Comparison of ENCODE assay signal across 12 cellular contexts in genomic region chr11:20155683-20156279, GRCh38. TPM values are rescaled to one million over a fixed set of nuclear protein-coding genes. Genes with fewer than 3 reads are reported as not detected.
A peak's percentile ranks its signal among the peaks of the same experiment; 100 is the strongest.
DNase-seq lines count a peak whose midpoint lies in the region; ATAC-seq and TF ChIP-seq lines count a peak whose summit lies in the region.
"Had no signal": no experiment of that assay in that cellular context is flagged by ENCODE, and none has a peak within 500 bp of the region (broad histone marks: within the 10 kb centered on the region; RNA-seq: fewer than 3 reads in every experiment).

No MANE protein-coding gene starts in this region.

- CTCF ChIA-PET in activated CD4-positive, alpha-beta T cell treated with anti-CD3 and anti-CD28 coated beads, Interleukin-2, amount 10 ng/mL, durations not matched to agents 7 days and 5 days (lab: Charles Lee): interaction anchor here (0.6 to 1.6 kb wide), 3 partner anchors 8 to 1052 kb away, joined by 3 to 6 read pairs (median 6); no protein-coding TSS in a partner anchor
- CTCF ChIA-PET in activated B cell treated with CpG ODN at 0.5 μM for 24 hours (lab: Charles Lee): no interaction called here

- H3K27me3 Mint-ChIP-seq in activated CD4-positive, alpha-beta T cell treated with anti-CD3 and anti-CD28 coated beads, Interleukin-2, amount 10 ng/mL, durations not matched to agents 7 days and 5 days: peaks cover 56% of the 10 kb centered on the region
- peaks cover 61% of the 10 kb centered on the region for H3K27me3 Mint-ChIP-seq in activated B cell treated with CpG ODN at 0.5 μM for 24 hours

- no peaks in the 10 kb centered on the region for H3K36me3 ChIP-seq in iPS-15b (ENCODE audit: control insufficient read depth, insufficient read depth, low read length)

- peak overlapping the region; percentile 58 for H3K4me3 Mint-ChIP-seq in activated CD4-positive, alpha-beta T cell treated with anti-CD3 and anti-CD28 coated beads, Interleukin-2, amount 10 ng/mL, durations not matched to agents 7 days and 5 days
- peak overlapping the region; percentile 64 for H3K4me3 Mint-ChIP-seq in activated B cell treated with CpG ODN at 0.5 μM for 24 hours
- H3K4me3 Mint-ChIP-seq in stimulated activated effector memory CD8-positive, alpha-beta T cell treated with anti-CD3 and anti-CD28 coated beads, Interleukin-12 subunit alpha, Interleukin-12 subunit beta, amount 100 ng/mL, for 72 hours: peak overlapping the region; percentile 65

- POLR2A ChIA-PET in activated CD4-positive, alpha-beta T cell treated with anti-CD3 and anti-CD28 coated beads, Interleukin-2, amount 10 ng/mL, durations not matched to agents 7 days and 5 days (lab: Charles Lee): no interaction called here
- POLR2A ChIA-PET in activated B cell treated with CpG ODN at 0.5 μM for 24 hours (lab: Charles Lee): no interaction called here

- H3K9ac ChIP-seq in iPS-15b (ENCODE audit: low read depth, low read length): no peak overlapping the region

- H3K4me1 Mint-ChIP-seq in activated CD4-positive, alpha-beta T cell treated with anti-CD3 and anti-CD28 coated beads, Interleukin-2, amount 10 ng/mL, durations not matched to agents 7 days and 5 days: peaks cover 15% of the 10 kb centered on the region
- H3K4me1 Mint-ChIP-seq in activated B cell treated with CpG ODN at 0.5 μM for 24 hours: peaks cover 18% of the 10 kb centered on the region
- H3K4me1 Mint-ChIP-seq in stimulated activated effector memory CD8-positive, alpha-beta T cell treated with anti-CD3 and anti-CD28 coated beads, Interleukin-12 subunit alpha, Interleukin-12 subunit beta, amount 100 ng/mL, for 72 hours: peaks cover 20% of the 10 kb centered on the region

- H3K9me3 Mint-ChIP-seq in activated CD4-positive, alpha-beta T cell treated with anti-CD3 and anti-CD28 coated beads, Interleukin-2, amount 10 ng/mL, durations not matched to agents 7 days and 5 days: peaks cover 4% of the 10 kb centered on the region
- peaks cover 3% of the 10 kb centered on the region for H3K9me3 Mint-ChIP-seq in activated B cell treated with CpG ODN at 0.5 μM for 24 hours
- no peaks in the 10 kb centered on the region for H3K9me3 Mint-ChIP-seq in stimulated activated effector memory CD8-positive, alpha-beta T cell treated with anti-CD3 and anti-CD28 coated beads, Interleukin-12 subunit alpha, Interleukin-12 subunit beta, amount 100 ng/mL, for 72 hours

- peak overlapping the region; percentile 57 for H3K27ac Mint-ChIP-seq in activated CD4-positive, alpha-beta T cell treated with anti-CD3 and anti-CD28 coated beads, Interleukin-2, amount 10 ng/mL, durations not matched to agents 7 days and 5 days
- H3K27ac Mint-ChIP-seq in activated B cell treated with CpG ODN at 0.5 μM for 24 hours: no peak overlapping the region
- H3K27ac Mint-ChIP-seq in stimulated activated effector memory CD8-positive, alpha-beta T cell treated with anti-CD3 and anti-CD28 coated beads, Interleukin-12 subunit alpha, Interleukin-12 subunit beta, amount 100 ng/mL, for 72 hours: no peak overlapping the region

- peaks cover 7% of the 10 kb centered on the region for H3K36me3 Mint-ChIP-seq in activated CD4-positive, alpha-beta T cell treated with anti-CD3 and anti-CD28 coated beads, Interleukin-2, amount 10 ng/mL, durations not matched to agents 7 days and 5 days (ENCODE audit: low read depth)
- H3K36me3 Mint-ChIP-seq in activated B cell treated with CpG ODN at 0.5 μM for 24 hours (ENCODE audit: low read depth): peaks cover 2% of the 10 kb centered on the region
- H3K36me3 Mint-ChIP-seq in stimulated activated effector memory CD8-positive, alpha-beta T cell treated with anti-CD3 and anti-CD28 coated beads, Interleukin-12 subunit alpha, Interleukin-12 subunit beta, amount 100 ng/mL, for 72 hours: peaks cover 8% of the 10 kb centered on the region

- TF ChIP-seq CTCF in activated B cell treated with CpG ODN at 0.5 μM for 24 hours (IDR thresholded peaks at IDR 0.05): no peak

- no peak for ATAC-seq in activated B cell treated with CpG ODN at 0.5 μM for 24 hours (ENCODE audit: low read depth)
- ATAC-seq in stimulated activated effector memory CD8-positive, alpha-beta T cell treated with anti-CD3 and anti-CD28 coated beads, Interleukin-12 subunit alpha, Interleukin-12 subunit beta, amount 100 ng/mL, for 72 hours: no peak

- DNase-seq in activated CD4-positive, alpha-beta T cell treated with anti-CD3 and anti-CD28 coated beads, Interleukin-2, amount 10 ng/mL, durations not matched to agents 7 days and 5 days: no peak
- no peak for DNase-seq in activated CD4-positive, alpha-beta T cell treated with anti-CD3 and anti-CD28 coated beads for 48 hours
- DNase-seq in activated B cell treated with CpG ODN at 0.5 μM for 24 hours (no peak), DMS 273 treated with DMSO at 0.1 percent for 48 hours (lab: John Stamatoyannopoulos, UW) (no peak)
- no peak for DNase-seq in stimulated activated effector memory CD8-positive, alpha-beta T cell treated with anti-CD3 and anti-CD28 coated beads, Interleukin-12 subunit alpha, Interleukin-12 subunit beta, amount 100 ng/mL, for 72 hours (ENCODE audit: low spot score in 2 of 2)
- DNase-seq in stimulated activated CD4-positive, alpha-beta T cell treated with anti-CD3 and anti-CD28 coated beads, Interleukin-1b, Interleukin-23, amount 100 ng/mL, for 48 hours: no peak
- no peak for DNase-seq in activated CD4-positive, alpha-beta T cell treated with anti-CD3 and anti-CD28 coated beads, Interleukin-2, amount 50 U/mL, for 4 hours
- DNase-seq: caudate nucleus, MM.1S had no signal

- H3K9me3 ChIP-seq in iPS-15b (ENCODE audit: control insufficient read depth, insufficient read depth, low read length): no peaks in the 10 kb centered on the region

- intact Hi-C loops in activated B cell treated with CpG ODN at 0.5 μM for 24 hours (cut with micrococcal nuclease): no loop called here

- H3K4me3 ChIP-seq in iPS-15b (ENCODE audit: low read depth, low read length): peak overlapping the region; percentile 70

- H3K4me1 ChIP-seq in iPS-15b (ENCODE audit: control insufficient read depth, insufficient read depth, low read length): peaks cover 23% of the 10 kb centered on the region

- H3K27me3 ChIP-seq in iPS-15b (ENCODE audit: control insufficient read depth, insufficient read depth, low read length): peaks cover 70% of the 10 kb centered on the region

RNA-seq across cellular contexts. Expression of gene DBX1, which starts 4.5 kb away (rescaled TPM):
- not detected for total RNA-seq in activated CD4-positive, alpha-beta T cell treated with anti-CD3 and anti-CD28 coated beads, Interleukin-2, amount 10 ng/mL, durations not matched to agents 7 days and 5 days
- total RNA-seq in activated B cell treated with CpG ODN at 0.5 μM for 24 hours: not detected in 2 replicates
- total RNA-seq: fibroblast of villous mesenchyme, lung microvascular endothelial cell had no signal
